Comparison of ENCODE assay signal across 8 cellular contexts in the genomic region with DNA sequence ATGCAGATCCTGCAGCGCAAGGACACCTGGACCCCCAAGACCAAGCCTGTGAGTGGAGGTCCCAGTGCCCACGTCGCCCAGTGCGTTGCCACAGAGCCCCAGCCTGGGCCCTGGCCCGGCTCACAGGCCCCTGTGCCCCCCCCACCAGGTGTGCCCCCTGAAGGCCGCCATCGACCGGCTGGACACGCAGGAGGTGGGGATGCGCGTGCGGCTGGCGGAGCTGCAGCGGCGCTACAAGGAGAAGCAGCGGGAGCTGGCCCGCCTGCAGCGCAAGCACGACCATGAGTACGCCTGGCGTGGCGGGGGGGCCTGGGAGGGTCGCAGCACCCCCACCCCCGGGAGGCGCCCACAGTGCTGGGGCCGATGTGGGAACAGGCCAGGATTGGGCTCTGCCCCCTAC.
"Had no signal": no experiment of that assay in that cellular context is flagged by ENCODE, and none has a peak within 500 bp of the region (broad histone marks: within the 10 kb centered on the region; RNA-seq: fewer than 3 reads in every experiment).

No MANE protein-coding gene starts in this region.

- H2AFZ ChIP-seq: GM23338 had no signal

- DNase-seq: HFFc6, IMR-90, Kasumi-1, KBM-7 had no signal

- H3K27ac ChIP-seq: KMS-11 had no signal

- H3K4me2 ChIP-seq: GM23338, KMS-11 had no signal

- H3K4me3 Mint-ChIP-seq: GM23338, HFFc6 had no signal

- H3K4me1 ChIP-seq: HAP-1 had no signal

- H3K9me3 ChIP-seq: HAP-1 had no signal

- H3K4me3 ChIP-seq: GM23338, HAP-1 had no signal

- H3K9ac ChIP-seq: KMS-11 had no signal

- H3K36me3 ChIP-seq: HAP-1 had no signal

- H3K27ac Mint-ChIP-seq: GM23338, HFFc6 had no signal

- ATAC-seq: HCT116 had no signal

- H3K9me3 Mint-ChIP-seq: GM23338, HFFc6 had no signal
